Comparison of ENCODE assay signal across 9 cellular contexts in genomic region chr2:48415765-48416515, GRCh38. TPM values are rescaled to one million over a fixed set of nuclear protein-coding genes. Genes with fewer than 3 reads are reported as not detected.
DNase-seq lines count a peak whose midpoint lies in the region; ATAC-seq and TF ChIP-seq lines count a peak whose summit lies in the region.
"Had no signal": no experiment of that assay in that cellular context is flagged by ENCODE, and none has a peak within 500 bp of the region (broad histone marks: within the 10 kb centered on the region; RNA-seq: fewer than 3 reads in every experiment).

No MANE protein-coding gene starts in this region.

- no peaks in the 10 kb centered on the region for H3K9me3 ChIP-seq in CD4-positive, alpha-beta memory T cell (ENCODE audit: control insufficient read depth in 1 of 2, low read length in 2 of 2)
- H3K9me3 ChIP-seq in uterus (no peaks in the 10 kb centered on the region), gastrocnemius medialis (no peaks in the 10 kb centered on the region)

- no peaks in the 10 kb centered on the region for H3K36me3 ChIP-seq in CD4-positive, alpha-beta memory T cell (ENCODE audit: insufficient read depth, low read length)
- H3K36me3 ChIP-seq in uterus (no peaks in the 10 kb centered on the region), gastrocnemius medialis (no peaks in the 10 kb centered on the region)

- no peak for TF ChIP-seq POLR2A in uterus (IDR thresholded peaks at IDR 0.05)
- TF ChIP-seq POLR2A in gastrocnemius medialis (IDR thresholded peaks at IDR 0.05) = no peak

- CTCF ChIA-PET in CD4-positive, alpha-beta memory T cell (lab: Charles Lee; ENCODE audit: partially characterized antibody) = interaction anchor here (0.9 to 1.4 kb wide), 6 partner anchors 9 to 557 kb away, joined by 3 to 4 read pairs (median 3); no protein-coding TSS in a partner anchor

- no peak overlapping the region for H3K27ac ChIP-seq in CD4-positive, alpha-beta memory T cell (ENCODE audit: low read depth, low read length)
- no peak overlapping the region for H3K27ac ChIP-seq in uterus
- H3K27ac ChIP-seq in gastrocnemius medialis = peak overlapping the region in 1 of 4 donors; percentile 28
- H3K27ac ChIP-seq: SK-N-MC had no signal

- TF ChIP-seq CTCF in HFFc6 (IDR thresholded peaks at IDR 0.05) = no peak
- no peak for TF ChIP-seq CTCF in uterus (IDR thresholded peaks at IDR 0.05)
- TF ChIP-seq CTCF in gastrocnemius medialis (IDR thresholded peaks at IDR 0.05 in 4 of 5, conservative IDR thresholded peaks at IDR 0.05 in 1 of 5) = no peak

- ATAC-seq in memory B cell (ENCODE audit: low read depth) (peak; percentile 51), GM18858 (IDR thresholded peaks at IDR 0.05; ENCODE audit: unreplicated experiment) (no peak), gastrocnemius medialis (no peak)

- peaks cover 0 to 2% of the 10 kb centered on the region in 2 donors for H3K27me3 Mint-ChIP-seq in CD4-positive, alpha-beta memory T cell
- H3K27me3 Mint-ChIP-seq in HFFc6 (ENCODE audit: insufficient read depth) (peaks cover 5% of the 10 kb centered on the region; the same call in 1 of the 2 replicates), memory B cell (peaks cover 1% of the 10 kb centered on the region)
- H3K27me3 Mint-ChIP-seq in activated naive CD8-positive, alpha-beta T cell treated with anti-CD3 and anti-CD28 coated beads for 36 hours = no peaks in the 10 kb centered on the region

- intact Hi-C loops in CD4-positive, alpha-beta memory T cell (cut with micrococcal nuclease) = no loop called here
- intact Hi-C loops in uterus (cut with DNase I; ENCODE audit: low total_unique reads) = no loop called here
- intact Hi-C loops in gastrocnemius medialis (cut with DNase I; ENCODE audit: low total_unique reads) = no loop called here

- no peaks in the 10 kb centered on the region for H3K9me3 Mint-ChIP-seq in CD4-positive, alpha-beta memory T cell
- H3K9me3 Mint-ChIP-seq in HFFc6 (no peaks in the 10 kb centered on the region; the same call in 1 of the 2 replicates), memory B cell (peaks cover 3% of the 10 kb centered on the region)
- no peaks in the 10 kb centered on the region for H3K9me3 Mint-ChIP-seq in activated naive CD8-positive, alpha-beta T cell treated with anti-CD3 and anti-CD28 coated beads for 36 hours

- POLR2A ChIA-PET in CD4-positive, alpha-beta memory T cell (lab: Charles Lee; ENCODE audit: partially characterized antibody) = interaction anchor here (1.5 kb wide), 1 partner anchor 103 kb away, joined by 8 read pairs; no protein-coding TSS in a partner anchor

- no peaks in the 10 kb centered on the region for H3K36me3 Mint-ChIP-seq in CD4-positive, alpha-beta memory T cell
- peaks cover 4% of the 10 kb centered on the region; the same call in 1 of the 2 replicates for H3K36me3 Mint-ChIP-seq in HFFc6 (ENCODE audit: low read depth)
- no peaks in the 10 kb centered on the region for H3K36me3 Mint-ChIP-seq in activated naive CD8-positive, alpha-beta T cell treated with anti-CD3 and anti-CD28 coated beads for 36 hours
- no peaks in the 10 kb centered on the region for H3K36me3 Mint-ChIP-seq in memory B cell

- peak overlapping the region; percentile 42 to 86 (median 81) for H3K27ac Mint-ChIP-seq in CD4-positive, alpha-beta memory T cell
- H3K27ac Mint-ChIP-seq in HFFc6 = peak overlapping the region; percentile 60
- H3K27ac Mint-ChIP-seq in activated naive CD8-positive, alpha-beta T cell treated with anti-CD3 and anti-CD28 coated beads for 36 hours = peak overlapping the region; percentile 40
- H3K27ac Mint-ChIP-seq in memory B cell = no peak overlapping the region

- peaks cover 25 to 40% (median 29%) of the 10 kb centered on the region in 4 donors for H3K4me1 Mint-ChIP-seq in CD4-positive, alpha-beta memory T cell
- peaks cover 19% of the 10 kb centered on the region for H3K4me1 Mint-ChIP-seq in HFFc6 (ENCODE audit: low read depth)
- peaks cover 33% of the 10 kb centered on the region for H3K4me1 Mint-ChIP-seq in activated naive CD8-positive, alpha-beta T cell treated with anti-CD3 and anti-CD28 coated beads for 36 hours
- peaks cover 21% of the 10 kb centered on the region for H3K4me1 Mint-ChIP-seq in memory B cell

- DNase-seq in CD4-positive, alpha-beta memory T cell = peak in 4 of 5 donors; percentile 4 to 37 (median 12)
- no peak for DNase-seq in HFFc6
- peak; percentile 17 for DNase-seq in activated naive CD8-positive, alpha-beta T cell treated with anti-CD3 and anti-CD28 coated beads for 36 hours
- no peak for DNase-seq in memory B cell (ENCODE audit: low spot score in 2 of 2)
- DNase-seq in pons (ENCODE audit: low spot score) = no peak
- no peak for DNase-seq in uterus
- no peak for DNase-seq in gastrocnemius medialis

- H3K4me3 ChIP-seq in CD4-positive, alpha-beta memory T cell (ENCODE audit: low read length in 2 of 2) = no peak overlapping the region
- H3K4me3 ChIP-seq in uterus (no peak overlapping the region), gastrocnemius medialis (no peak overlapping the region)
- H3K4me3 ChIP-seq: SK-N-MC had no signal

- in situ Hi-C loops in gastrocnemius medialis (cut with MboI; ENCODE audit: low sequenced_read_pairs in 4 of 4) = loop anchor here in 2 of 4 donors (25.0 kb wide), 1 partner anchor 554 kb away; no protein-coding TSS in a partner anchor

- peak overlapping the region in 5 of 8 donors; percentile 14 to 47 (median 27) for H3K4me3 Mint-ChIP-seq in CD4-positive, alpha-beta memory T cell
- H3K4me3 Mint-ChIP-seq in HFFc6 (no peak overlapping the region), memory B cell (no peak overlapping the region)
- no peak overlapping the region for H3K4me3 Mint-ChIP-seq in activated naive CD8-positive, alpha-beta T cell treated with anti-CD3 and anti-CD28 coated beads for 36 hours

- H3K27me3 ChIP-seq in CD4-positive, alpha-beta memory T cell (ENCODE audit: insufficient read depth, low read length) = no peaks in the 10 kb centered on the region
- H3K27me3 ChIP-seq in uterus (no peaks in the 10 kb centered on the region), gastrocnemius medialis (no peaks in the 10 kb centered on the region)

- H3K4me1 ChIP-seq in CD4-positive, alpha-beta memory T cell (ENCODE audit: insufficient read depth, low read length) = peaks cover 31% of the 10 kb centered on the region
- H3K4me1 ChIP-seq in uterus = peaks cover under 1 to 14% of the 10 kb centered on the region in 2 donors
- peaks cover 6 to 8% of the 10 kb centered on the region in 2 donors for H3K4me1 ChIP-seq in gastrocnemius medialis

RNA-seq across cellular contexts. Expression of gene PPP1R21, which starts 24.6 kb away (rescaled TPM):
- 10 to 100 TPM; 39.3 to 46.5 TPM for total RNA-seq in CD4-positive, alpha-beta memory T cell
- polyA plus RNA-seq in CD4-positive, alpha-beta memory T cell = 10 to 100 TPM; 16.0 to 25.2 TPM
- 10 to 100 TPM; 15.2 to 20.9 (median 17.4) TPM for total RNA-seq in HFFc6 (2021; fragmentation: NEBNext Ultra II Directional; extraction: Animal tissue kit (Norgen Biotek cat#: 25700))
- 10 to 100 TPM; 20.2 to 20.3 TPM for total RNA-seq in activated naive CD8-positive, alpha-beta T cell treated with anti-CD3 and anti-CD28 coated beads for 36 hours
- 100 to 1,000 TPM in 1 of 4 donors, 10 to 100 TPM in 3; 37.3 to 150 (median 53.0) TPM for total RNA-seq in uterus
- total RNA-seq in gastrocnemius medialis = 10 to 100 TPM in 2 of 4 donors, 1 to 10 TPM in 2; 7.5 to 13.5 (median 9.4) TPM

Comparison
In these comparisons a context has a peak if more than half of its experiments do, and no peak if none do; other contexts are left out.
1. DNase-seq: peak in CD4-positive, alpha-beta memory T cell (4 of 5) and activated naive CD8-positive, alpha-beta T cell treated with anti-CD3 and anti-CD28 coated beads for 36 hours (single experiment); none in HFFc6 (single experiment), memory B cell (0 of 2), pons (single experiment), uterus (0 of 2) and gastrocnemius medialis (0 of 2).
2. H3K4me3 Mint-ChIP-seq: peak in CD4-positive, alpha-beta memory T cell (5 of 8); none in HFFc6 (single experiment), activated naive CD8-positive, alpha-beta T cell treated with anti-CD3 and anti-CD28 coated beads for 36 hours (single experiment) and memory B cell (single experiment).